21 cellular contexts compared by ENCODE assay signal in genomic region chr1:231871471-231871870, GRCh38.
DNase-seq lines count a peak whose midpoint lies in the region; ATAC-seq and FAIRE-seq lines count a peak whose summit lies in the region.
"Had no signal": no experiment of that assay in that cellular context is flagged by ENCODE, and none has a peak within 500 bp of the region (broad histone marks: within the 10 kb centered on the region; RNA-seq: fewer than 3 reads in every experiment).

No MANE protein-coding gene starts in this region.

- no peak for DNase-seq in activated naive CD8-positive, alpha-beta T cell treated with anti-CD3 and anti-CD28 coated beads, Interleukin-2, amount 50 U/mL, for 24 hours
- no peak for DNase-seq in activated naive CD8-positive, alpha-beta T cell treated with anti-CD3 and anti-CD28 coated beads for 36 hours
- DNase-seq in naive thymus-derived CD8-positive, alpha-beta T cell = no peak
- DNase-seq in DMS53 treated with DMSO at 0.1 percent for 48 hours (lab: John Stamatoyannopoulos, UW; ENCODE audit: unreplicated experiment) (no peak), T1000 (lab: John Stamatoyannopoulos, UW) (no peak), GM19239 (ENCODE audit: insufficient read length, low spot score) (no peak), RPMI8226 (no peak)
- DNase-seq: C1 segment of cervical spinal cord, COR-L47, DMS 273 treated with DMSO at 0.1 percent for 48 hours, KG1, NCI-H1694 treated with DMSO at 0.1 percent for 48 hours, NCI-H226, NCI-H524, NCI-H82, PC-3, SIG-M5 had no signal

- H3K4me3 Mint-ChIP-seq in activated naive CD8-positive, alpha-beta T cell = no peak overlapping the region
- H3K4me3 Mint-ChIP-seq in activated naive CD8-positive, alpha-beta T cell treated with anti-CD3 and anti-CD28 coated beads, Interleukin-2, amount 50 U/mL, for 24 hours = no peak overlapping the region
- no peak overlapping the region for H3K4me3 Mint-ChIP-seq in activated naive CD8-positive, alpha-beta T cell treated with anti-CD3 and anti-CD28 coated beads for 36 hours
- peak overlapping the region in 8 of 10 donors; percentile 4 to 72 (median 54) for H3K4me3 Mint-ChIP-seq in naive thymus-derived CD8-positive, alpha-beta T cell

- H3K4me1 Mint-ChIP-seq in activated naive CD8-positive, alpha-beta T cell (ENCODE audit: low read depth) = peaks cover 44% of the 10 kb centered on the region
- peaks cover 22% of the 10 kb centered on the region for H3K4me1 Mint-ChIP-seq in activated naive CD8-positive, alpha-beta T cell treated with anti-CD3 and anti-CD28 coated beads, Interleukin-2, amount 50 U/mL, for 24 hours
- H3K4me1 Mint-ChIP-seq in activated naive CD8-positive, alpha-beta T cell treated with anti-CD3 and anti-CD28 coated beads for 36 hours = peaks cover 26% of the 10 kb centered on the region
- H3K4me1 Mint-ChIP-seq in naive thymus-derived CD8-positive, alpha-beta T cell = peaks cover 28 to 52% (median 47%) of the 10 kb centered on the region in 4 donors

- ATAC-seq in activated naive CD8-positive, alpha-beta T cell treated with anti-CD3 and anti-CD28 coated beads, Interleukin-2, amount 50 U/mL, for 24 hours = no peak
- peak in 1 of 2 donors; percentile 20 for ATAC-seq in naive thymus-derived CD8-positive, alpha-beta T cell

- FAIRE-seq in GM19239 (lab: Jason Lieb, UNC) = no peak
- FAIRE-seq: A204.1, G401.6, H54 had no signal

- no peaks in the 10 kb centered on the region for H3K9me3 Mint-ChIP-seq in activated naive CD8-positive, alpha-beta T cell (ENCODE audit: low read depth)
- H3K9me3 Mint-ChIP-seq in activated naive CD8-positive, alpha-beta T cell treated with anti-CD3 and anti-CD28 coated beads, Interleukin-2, amount 50 U/mL, for 24 hours = peaks cover 9% of the 10 kb centered on the region
- H3K9me3 Mint-ChIP-seq in activated naive CD8-positive, alpha-beta T cell treated with anti-CD3 and anti-CD28 coated beads for 36 hours = peaks cover 5% of the 10 kb centered on the region
- H3K9me3 Mint-ChIP-seq in naive thymus-derived CD8-positive, alpha-beta T cell = peaks cover 0 to 7% (median 3%) of the 10 kb centered on the region in 9 donors

- H3K36me3 Mint-ChIP-seq in activated naive CD8-positive, alpha-beta T cell = peaks cover 12% of the 10 kb centered on the region
- H3K36me3 Mint-ChIP-seq in activated naive CD8-positive, alpha-beta T cell treated with anti-CD3 and anti-CD28 coated beads, Interleukin-2, amount 50 U/mL, for 24 hours (ENCODE audit: low read depth) = peaks cover 4% of the 10 kb centered on the region
- H3K36me3 Mint-ChIP-seq in activated naive CD8-positive, alpha-beta T cell treated with anti-CD3 and anti-CD28 coated beads for 36 hours = peaks cover 4% of the 10 kb centered on the region
- H3K36me3 Mint-ChIP-seq in naive thymus-derived CD8-positive, alpha-beta T cell = peaks cover 12 to 23% (median 15%) of the 10 kb centered on the region in 3 donors

- POLR2A ChIA-PET in naive thymus-derived CD8-positive, alpha-beta T cell (lab: Charles Lee) = no interaction called here

- H3K27ac Mint-ChIP-seq in activated naive CD8-positive, alpha-beta T cell = peak overlapping the region; percentile 13
- H3K27ac Mint-ChIP-seq in activated naive CD8-positive, alpha-beta T cell treated with anti-CD3 and anti-CD28 coated beads, Interleukin-2, amount 50 U/mL, for 24 hours = no peak overlapping the region
- H3K27ac Mint-ChIP-seq in activated naive CD8-positive, alpha-beta T cell treated with anti-CD3 and anti-CD28 coated beads for 36 hours = peak overlapping the region; percentile 10
- H3K27ac Mint-ChIP-seq in naive thymus-derived CD8-positive, alpha-beta T cell = peak overlapping the region in 8 of 10 donors; percentile 10 to 89 (median 74)

- H3K27me3 Mint-ChIP-seq in activated naive CD8-positive, alpha-beta T cell = no peaks in the 10 kb centered on the region
- H3K27me3 Mint-ChIP-seq in activated naive CD8-positive, alpha-beta T cell treated with anti-CD3 and anti-CD28 coated beads, Interleukin-2, amount 50 U/mL, for 24 hours = no peaks in the 10 kb centered on the region
- H3K27me3 Mint-ChIP-seq in activated naive CD8-positive, alpha-beta T cell treated with anti-CD3 and anti-CD28 coated beads for 36 hours = no peaks in the 10 kb centered on the region
- H3K27me3 Mint-ChIP-seq in naive thymus-derived CD8-positive, alpha-beta T cell = no peaks in the 10 kb centered on the region

Comparison
In these comparisons a context has a peak if more than half of its experiments do, and no peak if none do; other contexts are left out.
1. H3K4me3 Mint-ChIP-seq: peak in naive thymus-derived CD8-positive, alpha-beta T cell (8 of 10); none in activated naive CD8-positive, alpha-beta T cell (single experiment), activated naive CD8-positive, alpha-beta T cell treated with anti-CD3 and anti-CD28 coated beads, Interleukin-2, amount 50 U/mL, for 24 hours (single experiment) and activated naive CD8-positive, alpha-beta T cell treated with anti-CD3 and anti-CD28 coated beads for 36 hours (single experiment).